In genomic region chr6:116605935-116606334, GRCh38 we compare ENCODE assay signal across 1 cellular context.
A peak's percentile ranks its signal among the peaks of the same experiment; 100 is the strongest.
TF ChIP-seq lines count a peak whose summit lies in the region.

No MANE protein-coding gene starts in this region.

TF ChIP-seq in K562, 482 proteins besides CTCF, POLR2A, EP300 and RAD21 (continued from another document):
- TF ChIP-seq CHAMP1 (IDR thresholded peaks at IDR 0.05) (no peak), PURB (CRISPR knock-in tag; IDR thresholded peaks at IDR 0.05; ENCODE audit: low read depth) (no peak), DMBX1 (CRISPR knock-in tag; IDR thresholded peaks at IDR 0.05; ENCODE audit: borderline replicate concordance) (peak; percentile 88; the same call in 1 of the 2 replicates), ZNF311 (CRISPR knock-in tag; IDR thresholded peaks at IDR 0.05) (peak; percentile 54; the same call in 1 of the 2 replicates)
